30 cellular contexts compared by ENCODE assay signal in genomic region chr11:131488208-131488607, GRCh38.
A peak's percentile ranks its signal among the peaks of the same experiment; 100 is the strongest.
DNase-seq lines count a peak whose midpoint lies in the region; ATAC-seq, FAIRE-seq and TF ChIP-seq lines count a peak whose summit lies in the region.
"Had no signal": no experiment of that assay in that cellular context is flagged by ENCODE, and none has a peak within 500 bp of the region (broad histone marks: within the 10 kb centered on the region; RNA-seq: fewer than 3 reads in every experiment).

No MANE protein-coding gene starts in this region.

- no peaks in the 10 kb centered on the region for H3K4me1 ChIP-seq in gastroesophageal sphincter
- H3K4me1 ChIP-seq in small intestine (ENCODE audit: control insufficient read depth in 2 of 2, insufficient read depth in 1 of 2, low read depth in 1 of 2, low read length in 1 of 2) = peaks cover 4 to 7% of the 10 kb centered on the region in 2 donors
- H3K4me1 ChIP-seq: right atrium auricular region, testis had no signal

- H3K27ac Mint-ChIP-seq in stimulated activated naive CD8-positive, alpha-beta T cell treated with anti-CD3 and anti-CD28 coated beads, Interleukin-15, amount 100 ng/mL, for 72 hours = no peak overlapping the region
- H3K27ac Mint-ChIP-seq: natural killer cell treated with Interleukin-12 subunit alpha and Interleukin-12 subunit beta and Interleukin-15 and Interleukin-18, amount 100 ng/mL, for 72 hours; T-helper 1 cell treated with Interleukin-12 subunit alpha and Interleukin-12 subunit beta and Interleukin-4 antibody, amounts not matched to agents 30 μg/mL and 1 μg/mL, for 36 hours had no signal

- H3K4me3 ChIP-seq in LNCaP clone FGC (ENCODE audit: low read depth, low read length) (no peak overlapping the region), gastroesophageal sphincter (no peak overlapping the region), small intestine (ENCODE audit: low read depth in 1 of 2, low read length in 2 of 2) (no peak overlapping the region)
- H3K4me3 ChIP-seq: right atrium auricular region, testis had no signal

- TF ChIP-seq CTCF in LNCaP clone FGC (IDR thresholded peaks at IDR 0.05; ENCODE audit: control insufficient read depth, extremely low read depth, insufficient read depth) (no peak), gastroesophageal sphincter (IDR thresholded peaks at IDR 0.05) (no peak)

- no peak for TF ChIP-seq EP300 in gastroesophageal sphincter (IDR thresholded peaks at IDR 0.05)

- H3K27me3 ChIP-seq in gastroesophageal sphincter (no peaks in the 10 kb centered on the region), small intestine (ENCODE audit: control insufficient read depth in 2 of 2, insufficient read depth in 2 of 2, low read length in 2 of 2) (no peaks in the 10 kb centered on the region)
- H3K27me3 ChIP-seq: right atrium auricular region, testis had no signal

- H3K36me3 ChIP-seq in gastroesophageal sphincter (no peaks in the 10 kb centered on the region), small intestine (ENCODE audit: control insufficient read depth in 2 of 2, insufficient read depth in 2 of 2, low read length in 2 of 2) (no peaks in the 10 kb centered on the region)
- H3K36me3 ChIP-seq: right atrium auricular region had no signal

- ATAC-seq in gastroesophageal sphincter = peak; percentile 60
- no peak for ATAC-seq in stimulated activated naive CD8-positive, alpha-beta T cell treated with anti-CD3 and anti-CD28 coated beads, Interleukin-15, amount 100 ng/mL, for 72 hours
- ATAC-seq: natural killer cell treated with Interleukin-12 subunit alpha and Interleukin-12 subunit beta and Interleukin-15 and Interleukin-18, amount 100 ng/mL, for 72 hours; PC-3; SK-N-SH treated with all-trans-retinoic acid at 6 μM for 48 hours had no signal

- no peaks in the 10 kb centered on the region for H3K4me1 Mint-ChIP-seq in stimulated activated naive CD8-positive, alpha-beta T cell treated with anti-CD3 and anti-CD28 coated beads, Interleukin-15, amount 100 ng/mL, for 72 hours
- H3K4me1 Mint-ChIP-seq: central memory CD8-positive, alpha-beta T cell had no signal

- DNase-seq in LNCaP clone FGC (ENCODE audit: low read depth) (peak; percentile 70), mucosa of gallbladder (ENCODE audit: low spot score) (peak; percentile 80), small intestine (peak; percentile 96), NCI-H2029 treated with DMSO at 0.1 percent for 48 hours (lab: John Stamatoyannopoulos, UW) (no peak), HT-29 (ENCODE audit: low spot score) (no peak), NCI-H2171 (lab: John Stamatoyannopoulos, UW) (no peak)
- no peak for DNase-seq in stimulated activated naive CD8-positive, alpha-beta T cell treated with anti-CD3 and anti-CD28 coated beads, Interleukin-15, amount 100 ng/mL, for 72 hours
- DNase-seq: activated CD4-positive, alpha-beta T cell treated with anti-CD3 and anti-CD28 coated beads, Interleukin-2, amount 50 U/mL, for 1 hour; activated CD4-positive, CD25-positive, alpha-beta regulatory T cell; activated gamma-delta T cell treated with Interleukin-2 at 50 U/mL for 16 hours; activated T-cell treated with anti-CD3 and anti-CD28 coated beads, Interleukin-2, amount 50 U/mL, for 48 hours; Calu3; dermis blood vessel endothelial cell; DMS79 treated with DMSO at 0.1 percent for 48 hours; GDM1; HCEC 1CT; NCI-H1417; NCI-H2081; NCI-H226; NCI-H526 treated with DMSO at 0.1 percent for 48 hours; PC-3; testis had no signal

- peaks cover 0 to 8% of the 10 kb centered on the region in 2 donors for H3K9me3 Mint-ChIP-seq in stimulated activated naive CD8-positive, alpha-beta T cell treated with anti-CD3 and anti-CD28 coated beads, Interleukin-15, amount 100 ng/mL, for 72 hours
- H3K9me3 Mint-ChIP-seq: natural killer cell treated with Interleukin-12 subunit alpha and Interleukin-12 subunit beta and Interleukin-15 and Interleukin-18, amount 100 ng/mL, for 72 hours; T-helper 1 cell treated with Interleukin-12 subunit alpha and Interleukin-12 subunit beta and Interleukin-4 antibody, amounts not matched to agents 30 μg/mL and 1 μg/mL, for 36 hours had no signal

- 31 to 47% methylated on average over 5 of the region's 5 CpGs for WGBS in gastroesophageal sphincter (ENCODE audit: low coverage in 1 of 2), 2 donors
- WGBS in small intestine, 3 donors = 11 to 35% (median 17%) methylated on average over 5 of the region's 5 CpGs

- TF ChIP-seq POLR2A in gastroesophageal sphincter (IDR thresholded peaks at IDR 0.05) = no peak

- H3K4me3 Mint-ChIP-seq in stimulated activated naive CD8-positive, alpha-beta T cell treated with anti-CD3 and anti-CD28 coated beads, Interleukin-15, amount 100 ng/mL, for 72 hours = no peak overlapping the region
- H3K4me3 Mint-ChIP-seq: central memory CD8-positive, alpha-beta T cell; natural killer cell treated with Interleukin-12 subunit alpha and Interleukin-12 subunit beta and Interleukin-15 and Interleukin-18, amount 100 ng/mL, for 72 hours; T-helper 1 cell treated with Interleukin-12 subunit alpha and Interleukin-12 subunit beta and Interleukin-4 antibody, amounts not matched to agents 30 μg/mL and 1 μg/mL, for 36 hours had no signal

- FAIRE-seq in small intestine (lab: Jason Lieb, UNC) = no peak
- FAIRE-seq: A204.1, islet of Langerhans had no signal

- no peaks in the 10 kb centered on the region for H3K9me3 ChIP-seq in gastroesophageal sphincter
- H3K9me3 ChIP-seq in small intestine (ENCODE audit: control insufficient read depth, low read depth) = no peaks in the 10 kb centered on the region
- H3K9me3 ChIP-seq: right atrium auricular region, testis had no signal

- no peak overlapping the region for H3K27ac ChIP-seq in gastroesophageal sphincter
- H3K27ac ChIP-seq in small intestine (ENCODE audit: low read depth in 1 of 2, low read length in 1 of 2) = peak overlapping the region; percentile 76 to 82
- H3K27ac ChIP-seq: right atrium auricular region, testis had no signal

- no peaks in the 10 kb centered on the region for H3K27me3 Mint-ChIP-seq in stimulated activated naive CD8-positive, alpha-beta T cell treated with anti-CD3 and anti-CD28 coated beads, Interleukin-15, amount 100 ng/mL, for 72 hours
- H3K27me3 Mint-ChIP-seq: central memory CD8-positive, alpha-beta T cell; natural killer cell treated with Interleukin-12 subunit alpha and Interleukin-12 subunit beta and Interleukin-15 and Interleukin-18, amount 100 ng/mL, for 72 hours had no signal

Comparison
In these comparisons a context has a peak if more than half of its experiments do, and no peak if none do; other contexts are left out.
1. DNase-seq: peak in LNCaP clone FGC (single experiment), mucosa of gallbladder (single experiment) and small intestine (single experiment); none in NCI-H2029 treated with DMSO at 0.1 percent for 48 hours (single experiment), HT-29 (single experiment), stimulated activated naive CD8-positive, alpha-beta T cell treated with anti-CD3 and anti-CD28 coated beads, Interleukin-15, amount 100 ng/mL, for 72 hours (0 of 2) and NCI-H2171 (single experiment).
2. H3K27ac ChIP-seq: peak in small intestine (2 of 2); none in gastroesophageal sphincter (0 of 4).